In genomic region chr1:37519613-37520012, GRCh38 we compare ENCODE assay signal across 19 cellular contexts. TPM values are rescaled to one million over a fixed set of nuclear protein-coding genes. Genes with fewer than 3 reads are reported as not detected.
DNase-seq lines count a peak whose midpoint lies in the region; ATAC-seq and TF ChIP-seq lines count a peak whose summit lies in the region.
"Had no signal": no experiment of that assay in that cellular context is flagged by ENCODE, and none has a peak within 500 bp of the region (broad histone marks: within the 10 kb centered on the region; RNA-seq: fewer than 3 reads in every experiment).

No MANE protein-coding gene starts in this region.

- H3K4me1 ChIP-seq in right atrium auricular region (no peaks in the 10 kb centered on the region), heart left ventricle (peaks cover 0 to 8% (median 4%) of the 10 kb centered on the region in 12 donors), thymus (ENCODE audit: control insufficient read depth, insufficient read depth, low read length) (peaks cover 6% of the 10 kb centered on the region)

- no peaks in the 10 kb centered on the region for H3K27me3 Mint-ChIP-seq in activated T-helper 1 cell treated with anti-CD3 and anti-CD28 coated beads, Interleukin-12 subunit alpha, Interleukin-12 subunit beta, Interleukin-2, Interleukin-4 antibody, amounts not matched to agents 30 ng/mL and 10 ng/mL and 1 ng/mL, durations not matched to agents 14 hours and 24 hours and 36 hours (ENCODE audit: insufficient read depth)
- H3K27me3 Mint-ChIP-seq in naive B cell (peaks cover 0 to 6% (median 0%) of the 10 kb centered on the region in 3 donors), progenitor cell of endocrine pancreas (peaks cover 3% of the 10 kb centered on the region)

- no peaks in the 10 kb centered on the region for H3K9me3 ChIP-seq in right atrium auricular region
- no peaks in the 10 kb centered on the region for H3K9me3 ChIP-seq in heart left ventricle
- no peaks in the 10 kb centered on the region for H3K9me3 ChIP-seq in thymus (ENCODE audit: control insufficient read depth)
- H3K9me3 ChIP-seq: adrenal gland, gastroesophageal sphincter, mucosa of descending colon had no signal

- H3K27me3 ChIP-seq in right atrium auricular region (no peaks in the 10 kb centered on the region), heart left ventricle (no peaks in the 10 kb centered on the region), thymus (ENCODE audit: control insufficient read depth, insufficient read depth) (no peaks in the 10 kb centered on the region)
- H3K27me3 ChIP-seq: adrenal gland, dorsolateral prefrontal cortex had no signal

- TF ChIP-seq POLR2A in heart left ventricle (IDR thresholded peaks at IDR 0.05), result no peak

- peak overlapping the region; percentile 81 for H3K4me3 Mint-ChIP-seq in activated T-helper 1 cell treated with anti-CD3 and anti-CD28 coated beads, Interleukin-12 subunit alpha, Interleukin-12 subunit beta, Interleukin-2, Interleukin-4 antibody, amounts not matched to agents 30 ng/mL and 10 ng/mL and 1 ng/mL, durations not matched to agents 14 hours and 24 hours and 36 hours
- peak overlapping the region in 7 of 8 donors; percentile 16 to 91 (median 79) for H3K4me3 Mint-ChIP-seq in naive B cell
- no peak overlapping the region for H3K4me3 Mint-ChIP-seq in progenitor cell of endocrine pancreas (ENCODE audit: low read depth)

- peak overlapping the region; percentile 47 for H3K27ac Mint-ChIP-seq in activated T-helper 1 cell treated with anti-CD3 and anti-CD28 coated beads, Interleukin-12 subunit alpha, Interleukin-12 subunit beta, Interleukin-2, Interleukin-4 antibody, amounts not matched to agents 30 ng/mL and 10 ng/mL and 1 ng/mL, durations not matched to agents 14 hours and 24 hours and 36 hours
- H3K27ac Mint-ChIP-seq in naive B cell (peak overlapping the region in 4 of 6 donors; percentile 24 to 79 (median 58)), progenitor cell of endocrine pancreas (no peak overlapping the region)

- DNase-seq in right atrium auricular region (ENCODE audit: low spot score) (peak; percentile 26), heart left ventricle (no peak), naive B cell (no peak), progenitor cell of endocrine pancreas (ENCODE audit: low spot score, unreplicated experiment) (no peak), NCI-H2107 treated with DMSO at 0.1 percent for 48 hours (lab: John Stamatoyannopoulos, UW; ENCODE audit: unreplicated experiment) (no peak)
- no peak for DNase-seq in activated T-helper 1 cell treated with anti-CD3 and anti-CD28 coated beads, Interleukin-12 subunit alpha, Interleukin-12 subunit beta, Interleukin-2, Interleukin-4 antibody, amounts not matched to agents 30 ng/mL and 10 ng/mL and 1 ng/mL, durations not matched to agents 14 hours and 24 hours and 36 hours (ENCODE audit: low spot score)
- DNase-seq in stimulated activated CD4-positive, alpha-beta T cell treated with anti-CD3 and anti-CD28 coated beads, Interleukin-4, amount 100 ng/mL, for 24 hours, result no peak
- DNase-seq: dorsolateral prefrontal cortex, left ventricle myocardium superior, mucosa of descending colon, NCI-H1048, NCI-H2081, substantia nigra, SW 1271 had no signal

- ATAC-seq in heart left ventricle (no peak), naive B cell (ENCODE audit: low read depth in 2 of 2) (no peak)
- ATAC-seq: gastroesophageal sphincter, left ventricle myocardium superior, mucosa of descending colon had no signal

- no peak for TF ChIP-seq CTCF in right atrium auricular region (IDR thresholded peaks at IDR 0.05)
- TF ChIP-seq CTCF in heart left ventricle (IDR thresholded peaks at IDR 0.05), result no peak
- no peak for TF ChIP-seq CTCF in progenitor cell of endocrine pancreas (IDR thresholded peaks at IDR 0.05; ENCODE audit: unreplicated experiment)

- H3K36me3 Mint-ChIP-seq in activated T-helper 1 cell treated with anti-CD3 and anti-CD28 coated beads, Interleukin-12 subunit alpha, Interleukin-12 subunit beta, Interleukin-2, Interleukin-4 antibody, amounts not matched to agents 30 ng/mL and 10 ng/mL and 1 ng/mL, durations not matched to agents 14 hours and 24 hours and 36 hours (ENCODE audit: low read depth), result peaks cover 2% of the 10 kb centered on the region
- H3K36me3 Mint-ChIP-seq in naive B cell (no peaks in the 10 kb centered on the region), progenitor cell of endocrine pancreas (ENCODE audit: insufficient read depth) (no peaks in the 10 kb centered on the region)

- peaks cover 25% of the 10 kb centered on the region for H3K4me1 Mint-ChIP-seq in activated T-helper 1 cell treated with anti-CD3 and anti-CD28 coated beads, Interleukin-12 subunit alpha, Interleukin-12 subunit beta, Interleukin-2, Interleukin-4 antibody, amounts not matched to agents 30 ng/mL and 10 ng/mL and 1 ng/mL, durations not matched to agents 14 hours and 24 hours and 36 hours (ENCODE audit: low read depth)
- peaks cover 9 to 25% (median 11%) of the 10 kb centered on the region in 3 donors for H3K4me1 Mint-ChIP-seq in naive B cell
- peaks cover 8% of the 10 kb centered on the region for H3K4me1 Mint-ChIP-seq in progenitor cell of endocrine pancreas (ENCODE audit: low read depth)

- H3K36me3 ChIP-seq in right atrium auricular region (no peaks in the 10 kb centered on the region), heart left ventricle (no peaks in the 10 kb centered on the region), thymus (ENCODE audit: control insufficient read depth, insufficient read depth) (no peaks in the 10 kb centered on the region)
- H3K36me3 ChIP-seq: adrenal gland, gastroesophageal sphincter had no signal

- H3K9me3 Mint-ChIP-seq in activated T-helper 1 cell treated with anti-CD3 and anti-CD28 coated beads, Interleukin-12 subunit alpha, Interleukin-12 subunit beta, Interleukin-2, Interleukin-4 antibody, amounts not matched to agents 30 ng/mL and 10 ng/mL and 1 ng/mL, durations not matched to agents 14 hours and 24 hours and 36 hours, result no peaks in the 10 kb centered on the region
- H3K9me3 Mint-ChIP-seq in naive B cell (no peaks in the 10 kb centered on the region), progenitor cell of endocrine pancreas (ENCODE audit: low read depth) (no peaks in the 10 kb centered on the region)

- H3K4me3 ChIP-seq in right atrium auricular region (no peak overlapping the region), heart left ventricle (no peak overlapping the region), thymus (ENCODE audit: low read length) (peak overlapping the region; percentile 23)
- H3K4me3 ChIP-seq: adrenal gland, dorsolateral prefrontal cortex, gastroesophageal sphincter, mucosa of descending colon had no signal

- H3K27ac ChIP-seq in right atrium auricular region, result no peak overlapping the region
- H3K27ac ChIP-seq in heart left ventricle, result no peak overlapping the region
- no peak overlapping the region for H3K27ac ChIP-seq in thymus (ENCODE audit: low read depth)
- H3K27ac ChIP-seq: adrenal gland, dorsolateral prefrontal cortex, gastroesophageal sphincter, HL-60 had no signal

- intact Hi-C loops in heart left ventricle (cut with DNase I), result loop anchor here in 1 of 10 donors (5.0 kb wide), 1 partner anchor 33 kb away; the partner anchor contains the start of gene SNIP1
- intact Hi-C loops in activated T-helper 1 cell treated with anti-CD3 and anti-CD28 coated beads, Interleukin-12 subunit alpha, Interleukin-12 subunit beta, Interleukin-2, Interleukin-4 antibody, amounts not matched to agents 30 ng/mL and 10 ng/mL and 1 ng/mL, durations not matched to agents 14 hours and 24 hours and 36 hours (cut with micrococcal nuclease), result loop anchor here (10.0 kb wide), 1 partner anchor 285 kb away; the partner anchor contains the start of genes C1orf122 and YRDC

RNA-seq across cellular contexts. Expression of gene MEAF6, which starts 5.0 kb away (rescaled TPM):
- total RNA-seq in right atrium auricular region (10 to 100 TPM; 50.4 to 61.0 TPM), heart left ventricle (10 to 100 TPM; 28.9 to 51.3 (median 39.6) TPM), progenitor cell of endocrine pancreas (78.2 and 83.1 TPM in 2 replicates)
- polyA plus RNA-seq in heart left ventricle (10 to 100 TPM; 27.4 to 55.7 TPM), naive B cell (ENCODE audit: low read depth in 6 of 6) (100 to 1,000 TPM; 137 to 208 (median 175) TPM), thymus (107 TPM)
- total RNA-seq in activated T-helper 1 cell treated with anti-CD3 and anti-CD28 coated beads, Interleukin-12 subunit alpha, Interleukin-12 subunit beta, Interleukin-2, Interleukin-4 antibody, amounts not matched to agents 30 ng/mL and 10 ng/mL and 1 ng/mL, durations not matched to agents 14 hours and 24 hours and 36 hours, result 102 and 103 TPM in 2 replicates

RNA-seq across cellular contexts. Expression of gene SNIP1, which starts 34.5 kb away (rescaled TPM):
- 10 to 100 TPM in 1 of 2 donors, 1 to 10 TPM in 1; 4.4 to 12.0 TPM for total RNA-seq in right atrium auricular region
- total RNA-seq in heart left ventricle, result 10 to 100 TPM in 2 of 9 donors, 1 to 10 TPM in 7; 6.8 to 11.2 (median 9.0) TPM
- 1 to 10 TPM; 3.0 to 6.9 TPM for polyA plus RNA-seq in heart left ventricle
- total RNA-seq in activated T-helper 1 cell treated with anti-CD3 and anti-CD28 coated beads, Interleukin-12 subunit alpha, Interleukin-12 subunit beta, Interleukin-2, Interleukin-4 antibody, amounts not matched to agents 30 ng/mL and 10 ng/mL and 1 ng/mL, durations not matched to agents 14 hours and 24 hours and 36 hours, result 28.1 and 30.2 TPM in 2 replicates
- polyA plus RNA-seq in naive B cell (ENCODE audit: low read depth in 6 of 6), result 1 to 10 TPM in 5 of 6 donors, not detected in 1; 4.0 to 6.9 (median 4.2) TPM
- polyA plus RNA-seq in thymus, result 9.9 TPM
- 17.1 and 18.2 TPM in 2 replicates for total RNA-seq in progenitor cell of endocrine pancreas

RNA-seq across cellular contexts. Expression of gene DNALI1, which starts 37.1 kb away (rescaled TPM):
- total RNA-seq in right atrium auricular region (1 to 10 TPM; 3.9 to 6.1 TPM), heart left ventricle (10 to 100 TPM in 1 of 9 donors, 1 to 10 TPM in 8; 2.0 to 12.5 (median 3.3) TPM), progenitor cell of endocrine pancreas (72.1 and 75.4 TPM in 2 replicates)
- polyA plus RNA-seq in heart left ventricle (1 to 10 TPM; 1.9 to 5.2 TPM), naive B cell (ENCODE audit: low read depth in 6 of 6) (under 1 TPM in 4 of 6 donors, not detected in 2; 0.08 to 0.18 (median 0.14) TPM), thymus (2.1 TPM)
- not detected in 2 replicates for total RNA-seq in activated T-helper 1 cell treated with anti-CD3 and anti-CD28 coated beads, Interleukin-12 subunit alpha, Interleukin-12 subunit beta, Interleukin-2, Interleukin-4 antibody, amounts not matched to agents 30 ng/mL and 10 ng/mL and 1 ng/mL, durations not matched to agents 14 hours and 24 hours and 36 hours
- total RNA-seq: NCI-H460 had no signal

RNA-seq across cellular contexts. Expression of gene ZC3H12A, which starts 45.2 kb away (rescaled TPM):
- 10 to 100 TPM in 1 of 2 donors, 1 to 10 TPM in 1; 9.4 to 13.5 TPM for total RNA-seq in right atrium auricular region
- total RNA-seq in heart left ventricle, result 1 to 10 TPM; 1.8 to 8.5 (median 4.5) TPM
- 1 to 10 TPM; 2.4 to 6.7 TPM for polyA plus RNA-seq in heart left ventricle
- 40.4 and 44.0 TPM in 2 replicates for total RNA-seq in activated T-helper 1 cell treated with anti-CD3 and anti-CD28 coated beads, Interleukin-12 subunit alpha, Interleukin-12 subunit beta, Interleukin-2, Interleukin-4 antibody, amounts not matched to agents 30 ng/mL and 10 ng/mL and 1 ng/mL, durations not matched to agents 14 hours and 24 hours and 36 hours
- 10 to 100 TPM; 15.5 to 26.7 (median 17.6) TPM for polyA plus RNA-seq in naive B cell (ENCODE audit: low read depth in 6 of 6)
- 11.7 TPM for polyA plus RNA-seq in thymus
- 3.0 TPM in 2 replicates for total RNA-seq in progenitor cell of endocrine pancreas
